13 cellular contexts compared by ENCODE assay signal in genomic region chrX:139720136-139720535, GRCh38. TPM values are rescaled to one million over a fixed set of nuclear protein-coding genes. Genes with fewer than 3 reads are reported as not detected.
DNase-seq lines count a peak whose midpoint lies in the region; ATAC-seq and TF ChIP-seq lines count a peak whose summit lies in the region.
"Had no signal": no experiment of that assay in that cellular context is flagged by ENCODE, and none has a peak within 500 bp of the region (broad histone marks: within the 10 kb centered on the region; RNA-seq: fewer than 3 reads in every experiment).

No MANE protein-coding gene starts in this region.

- WGBS in testis, 2 donors: 27 to 68% methylated on average over 5 of the region's 5 CpGs
- 40% methylated on average over 5 of the region's 5 CpGs for WGBS in smooth muscle cell (ENCODE audit: low lambda C conversion rate)

- no peaks in the 10 kb centered on the region for H3K36me3 Mint-ChIP-seq in glutamatergic neuron (ENCODE audit: unreplicated experiment)
- peaks cover 9% of the 10 kb centered on the region for H3K36me3 Mint-ChIP-seq in CD8-positive, alpha-beta T cell

- H2AFZ ChIP-seq in smooth muscle cell (ENCODE audit: low read depth): no peak overlapping the region

- H3K4me3 ChIP-seq in HUES48 (ENCODE audit: low read depth, low read length) (no peak overlapping the region), cardiac fibroblast (replicated peaks in 1 of 2; ENCODE audit: low read depth in 2 of 2, low read length in 2 of 2) (no peak overlapping the region), testis (no peak overlapping the region), smooth muscle cell (no peak overlapping the region)
- no peak overlapping the region for H3K4me3 ChIP-seq in CD8-positive, alpha-beta T cell (ENCODE audit: low read depth, low read length)
- H3K4me3 ChIP-seq: ascending aorta, gastrocnemius medialis had no signal

- H3K4me2 ChIP-seq in smooth muscle cell: no peak overlapping the region

- H3K27me3 Mint-ChIP-seq in glutamatergic neuron (ENCODE audit: unreplicated experiment): peaks cover 3% of the 10 kb centered on the region
- H3K27me3 Mint-ChIP-seq in CD8-positive, alpha-beta T cell (ENCODE audit: low read depth): no peaks in the 10 kb centered on the region

- no peaks in the 10 kb centered on the region for H3K9me3 Mint-ChIP-seq in glutamatergic neuron (ENCODE audit: unreplicated experiment)
- H3K9me3 Mint-ChIP-seq in CD8-positive, alpha-beta T cell: no peaks in the 10 kb centered on the region

- CTCF ChIA-PET in CD8-positive, alpha-beta T cell (lab: Charles Lee): no interaction called here

- no peak for ATAC-seq in CD8-positive, alpha-beta T cell
- ATAC-seq: gastrocnemius medialis had no signal

- no peaks in the 10 kb centered on the region for H3F3A ChIP-seq in smooth muscle cell (ENCODE audit: low read depth)

- H3K36me3 ChIP-seq in HUES48 (ENCODE audit: control insufficient read depth, insufficient read depth, low read length): no peaks in the 10 kb centered on the region
- H3K36me3 ChIP-seq in testis (ENCODE audit: low read depth, missing control alignments): no peaks in the 10 kb centered on the region
- no peaks in the 10 kb centered on the region for H3K36me3 ChIP-seq in CD8-positive, alpha-beta T cell (ENCODE audit: insufficient read depth, low read length)
- H3K36me3 ChIP-seq in smooth muscle cell (ENCODE audit: low read depth): no peaks in the 10 kb centered on the region
- H3K36me3 ChIP-seq: ascending aorta, gastrocnemius medialis had no signal

- no peaks in the 10 kb centered on the region for H3K27me3 ChIP-seq in HUES48 (ENCODE audit: control insufficient read depth, insufficient read depth, low read length)
- no peaks in the 10 kb centered on the region for H3K27me3 ChIP-seq in testis
- H3K27me3 ChIP-seq in CD8-positive, alpha-beta T cell (ENCODE audit: insufficient read depth, low read length): no peaks in the 10 kb centered on the region
- no peaks in the 10 kb centered on the region for H3K27me3 ChIP-seq in smooth muscle cell (ENCODE audit: low read depth)
- H3K27me3 ChIP-seq: ascending aorta, gastrocnemius medialis had no signal

- H3K4me1 Mint-ChIP-seq in glutamatergic neuron (ENCODE audit: low read depth, unreplicated experiment): no peaks in the 10 kb centered on the region
- H3K4me1 Mint-ChIP-seq in CD8-positive, alpha-beta T cell (ENCODE audit: low read depth): no peaks in the 10 kb centered on the region

- no peak overlapping the region for H3K4me3 Mint-ChIP-seq in glutamatergic neuron (ENCODE audit: unreplicated experiment)
- no peak overlapping the region for H3K4me3 Mint-ChIP-seq in CD8-positive, alpha-beta T cell
- H3K4me3 Mint-ChIP-seq: CD14-positive monocyte had no signal

- H3K79me2 ChIP-seq in smooth muscle cell (ENCODE audit: low read depth): no peaks in the 10 kb centered on the region

- H3K4me1 ChIP-seq in HUES48 (ENCODE audit: control insufficient read depth, insufficient read depth, low read length) (peaks cover 6% of the 10 kb centered on the region; the same call in 1 of the 2 replicates), testis (no peaks in the 10 kb centered on the region), smooth muscle cell (ENCODE audit: low read depth) (no peaks in the 10 kb centered on the region)
- H3K4me1 ChIP-seq in CD8-positive, alpha-beta T cell (ENCODE audit: insufficient read depth, low read length): no peaks in the 10 kb centered on the region
- H3K4me1 ChIP-seq: ascending aorta, gastrocnemius medialis had no signal

- H3K27ac ChIP-seq in HUES48 (ENCODE audit: low read depth, low read length) (peak overlapping the region; percentile 73), testis (no peak overlapping the region), smooth muscle cell (ENCODE audit: low read depth) (no peak overlapping the region)
- H3K27ac ChIP-seq in CD8-positive, alpha-beta T cell (ENCODE audit: low read depth, low read length): no peak overlapping the region
- H3K27ac ChIP-seq: ascending aorta, gastrocnemius medialis had no signal

- H4K20me1 ChIP-seq in smooth muscle cell (ENCODE audit: low read depth): no peaks in the 10 kb centered on the region

- TF ChIP-seq POLR2A in testis (IDR thresholded peaks at IDR 0.05): no peak

- no peak overlapping the region for H3K27ac Mint-ChIP-seq in glutamatergic neuron (ENCODE audit: unreplicated experiment)
- H3K27ac Mint-ChIP-seq in CD8-positive, alpha-beta T cell: no peak overlapping the region

- H3K9me3 ChIP-seq in HUES48 (ENCODE audit: control insufficient read depth, insufficient read depth, low read length): no peaks in the 10 kb centered on the region
- no peaks in the 10 kb centered on the region for H3K9me3 ChIP-seq in testis
- no peaks in the 10 kb centered on the region for H3K9me3 ChIP-seq in CD8-positive, alpha-beta T cell (ENCODE audit: low read length)
- H3K9me3 ChIP-seq in smooth muscle cell (replicated peaks; ENCODE audit: low read depth): no peaks in the 10 kb centered on the region
- H3K9me3 ChIP-seq: ascending aorta, gastrocnemius medialis had no signal

- intact Hi-C loops in testis (cut with DNase I; ENCODE audit: low total_unique reads): no loop called here
- intact Hi-C loops in CD8-positive, alpha-beta T cell (cut with DNase I, micrococcal nuclease): no loop called here

- TF ChIP-seq CTCF in cardiac fibroblast (IDR thresholded peaks at IDR 0.05; ENCODE audit: low read depth, low read length): no peak
- no peak for TF ChIP-seq CTCF in testis (IDR thresholded peaks at IDR 0.05)
- no peak for TF ChIP-seq CTCF in glutamatergic neuron (IDR thresholded peaks at IDR 0.05; ENCODE audit: partially characterized antibody, unreplicated experiment)
- TF ChIP-seq CTCF in CD8-positive, alpha-beta T cell (IDR thresholded peaks at IDR 0.05): no peak
- TF ChIP-seq CTCF in smooth muscle cell (IDR thresholded peaks at IDR 0.05; ENCODE audit: borderline replicate concordance, insufficient read depth, poor library complexity, severe bottlenecking): no peak

- H3K9ac ChIP-seq in HUES48 (ENCODE audit: low read depth, low read length) (no peak overlapping the region), smooth muscle cell (ENCODE audit: low read depth) (no peak overlapping the region)

- peak; percentile 37 for DNase-seq in AG20443 (ENCODE audit: low spot score)
- DNase-seq in cardiac fibroblast (ENCODE audit: low read depth in 2 of 2): peak; percentile 7 to 41
- DNase-seq in kidney tubule cell (ENCODE audit: low spot score): peak; percentile 87
- no peak for DNase-seq in testis
- DNase-seq in glutamatergic neuron: no peak
- no peak for DNase-seq in CD8-positive, alpha-beta T cell
- DNase-seq in smooth muscle cell (lab: John Stamatoyannopoulos, UW; ENCODE audit: unreplicated experiment): no peak
- DNase-seq: gastrocnemius medialis; NCI-H146; stimulated activated CD4-positive, alpha-beta T cell treated with anti-CD3 and anti-CD28 coated beads, Interleukin-12 subunit alpha, Interleukin-12 subunit beta, amount 100 ng/mL, for 4 hours had no signal

- POLR2A ChIA-PET in CD8-positive, alpha-beta T cell (lab: Charles Lee): no interaction called here

RNA-seq across cellular contexts. Expression of gene MCF2, which starts 12.2 kb away (rescaled TPM):
- total RNA-seq in testis: 10 to 100 TPM; 55.2 to 55.5 TPM
- polyA plus RNA-seq in testis (ENCODE audit: insufficient read depth, low read depth, low replicate concordance): 19.6 TPM
- total RNA-seq in glutamatergic neuron (ENCODE audit: unreplicated experiment): 1.2 TPM
- under 1 TPM; 0.54 to 0.61 TPM for total RNA-seq in CD8-positive, alpha-beta T cell
- 0.18 and 0.22 TPM in 2 replicates for total RNA-seq in smooth muscle cell
- polyA plus RNA-seq in smooth muscle cell: not detected in 2 replicates
- total RNA-seq: ascending aorta, gastrocnemius medialis had no signal
- polyA plus RNA-seq: CD14-positive monocyte had no signal

Comparison
In these comparisons a context has a peak if more than half of its experiments do, and no peak if none do; other contexts are left out.
1. DNase-seq: peak in AG20443 (single experiment), cardiac fibroblast (2 of 2) and kidney tubule cell (single experiment); none in testis (single experiment), glutamatergic neuron (single experiment), CD8-positive, alpha-beta T cell (0 of 7) and smooth muscle cell (single experiment).
2. RNA of gene MCF2, which starts 12.2 kb away (total RNA-seq): 55.2 to 55.5 TPM in testis; 1.2 TPM in glutamatergic neuron (single experiment), 0.54 to 0.61 TPM in CD8-positive, alpha-beta T cell and 0.18 to 0.22 TPM in smooth muscle cell; every median in the first group is over 10 times any median in the second.